Comparison of ENCODE assay signal across 2 cellular contexts in genomic region chr10:44989621-44990301, GRCh38.
TF ChIP-seq lines count a peak whose summit lies in the region.

No MANE protein-coding gene starts in this region.

TF ChIP-seq in IMR-90, 13 proteins besides CTCF, POLR2A, EP300 and RAD21:
- TF ChIP-seq NFE2L2 (IDR thresholded peaks at IDR 0.05; ENCODE audit: low read depth, low read length), result no peak
- no peak for TF ChIP-seq USF2 (IDR thresholded peaks at IDR 0.05; ENCODE audit: low read depth, low read length)
- TF ChIP-seq, protein P1, sequence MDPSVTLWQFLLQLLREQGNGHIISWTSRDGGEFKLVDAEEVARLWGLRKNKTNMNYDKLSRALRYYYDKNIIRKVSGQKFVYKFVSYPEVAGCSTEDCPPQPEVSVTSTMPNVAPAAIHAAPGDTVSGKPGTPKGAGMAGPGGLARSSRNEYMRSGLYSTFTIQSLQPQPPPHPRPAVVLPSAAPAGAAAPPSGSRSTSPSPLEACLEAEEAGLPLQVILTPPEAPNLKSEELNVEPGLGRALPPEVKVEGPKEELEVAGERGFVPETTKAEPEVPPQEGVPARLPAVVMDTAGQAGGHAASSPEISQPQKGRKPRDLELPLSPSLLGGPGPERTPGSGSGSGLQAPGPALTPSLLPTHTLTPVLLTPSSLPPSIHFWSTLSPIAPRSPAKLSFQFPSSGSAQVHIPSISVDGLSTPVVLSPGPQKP (IDR thresholded peaks at IDR 0.05; ENCODE audit: borderline replicate concordance, low read depth, low read length), result no peak
- TF ChIP-seq CHD1 (IDR thresholded peaks at IDR 0.05; ENCODE audit: low read depth, low read length), result no peak
- no peak for TF ChIP-seq RCOR1 (IDR thresholded peaks at IDR 0.05; ENCODE audit: insufficient replicate concordance, low read length)
- TF ChIP-seq CEBPB (IDR thresholded peaks at IDR 0.05; ENCODE audit: low read depth, low read length), result no peak
- TF ChIP-seq MAZ (IDR thresholded peaks at IDR 0.05; ENCODE audit: borderline replicate concordance, low read depth, low read length), result no peak
TF ChIP-seq in IMR-90: peak in this region for 0.

TF ChIP-seq in HepG2, 621 proteins besides CTCF, POLR2A, EP300 and RAD21:
- 0 out of 2 replicates have a peak, but pooled peaks have one; percentile 37 for TF ChIP-seq SMYD3 (CRISPR knock-in tag; IDR thresholded peaks at IDR 0.05)
- no peak for TF ChIP-seq ZNF333 (CRISPR knock-in tag; IDR thresholded peaks at IDR 0.05; ENCODE audit: borderline replicate concordance)
- TF ChIP-seq HMGXB3 (CRISPR knock-in tag; IDR thresholded peaks at IDR 0.05; ENCODE audit: borderline replicate concordance), result no peak
- TF ChIP-seq FOXJ3 (CRISPR knock-in tag; IDR thresholded peaks at IDR 0.05; ENCODE audit: borderline replicate concordance), result no peak
- peak; percentile 12; the same call in 1 of the 2 replicates for TF ChIP-seq TARDBP (CRISPR knock-in tag; IDR thresholded peaks at IDR 0.05)
- TF ChIP-seq ZNF543 (CRISPR knock-in tag; IDR thresholded peaks at IDR 0.05), result no peak
- TF ChIP-seq NFE2 (CRISPR knock-in tag; IDR thresholded peaks at IDR 0.05), result no peak
- no peak for TF ChIP-seq ZBTB14 (CRISPR knock-in tag; IDR thresholded peaks at IDR 0.05)
- no peak for TF ChIP-seq SIN3B (IDR thresholded peaks at IDR 0.05; ENCODE audit: low read length)
- no peak for TF ChIP-seq THAP8 (CRISPR knock-in tag; IDR thresholded peaks at IDR 0.05; ENCODE audit: borderline replicate concordance)
- TF ChIP-seq ZNF34 (CRISPR knock-in tag; IDR thresholded peaks at IDR 0.05; ENCODE audit: borderline replicate concordance), result no peak
- 0 out of 2 replicates have a peak, but pooled peaks have one; percentile 36 for TF ChIP-seq ZNF878 (CRISPR knock-in tag; IDR thresholded peaks at IDR 0.05)
- TF ChIP-seq ZNF883 (CRISPR knock-in tag; IDR thresholded peaks at IDR 0.05; ENCODE audit: not compliant biosample characterization), result peak; percentile 5
- no peak for TF ChIP-seq ZSCAN22 (CRISPR knock-in tag; IDR thresholded peaks at IDR 0.05)
- no peak for TF ChIP-seq U2AF1 (optimal IDR thresholded peaks at IDR 0.05; ENCODE audit: low read depth, low read length)
TF ChIP-seq in HepG2: peak in this region for 4.
